ENCODE assay signal across 9 cellular contexts in the genomic region with DNA sequence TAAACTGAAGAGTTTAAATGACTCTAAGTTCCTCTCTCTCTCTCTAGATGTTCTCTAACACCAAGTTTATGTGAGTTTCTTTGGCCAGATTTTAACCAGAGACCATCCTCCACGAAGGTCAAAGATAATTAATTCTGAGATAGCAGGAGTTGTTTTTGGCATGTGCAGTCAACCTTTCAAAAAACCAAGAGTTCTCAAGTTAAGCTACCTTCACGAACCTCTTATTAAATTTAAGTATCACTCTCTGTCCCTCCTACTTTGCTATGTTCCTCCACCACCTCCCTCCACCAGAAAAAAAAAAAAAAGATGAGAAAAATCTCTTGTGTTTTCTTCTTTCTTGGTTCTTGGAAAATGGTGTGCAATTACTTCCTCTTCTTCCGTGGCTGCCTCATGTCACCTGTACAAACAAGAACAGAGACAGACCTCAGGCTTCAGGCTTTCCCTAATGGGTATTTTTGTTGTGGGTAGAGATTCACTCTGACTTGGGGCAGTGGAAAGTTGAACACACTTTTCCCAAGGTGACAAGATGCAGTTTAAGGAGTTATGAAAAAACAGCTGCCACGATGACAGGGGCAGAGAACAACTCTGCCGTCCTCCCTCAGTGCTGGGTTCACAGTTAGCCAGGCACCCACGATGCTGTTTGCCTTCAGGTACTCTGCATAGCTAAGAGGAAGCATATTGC.
DNase-seq lines count a peak whose midpoint lies in the region; ATAC-seq and TF ChIP-seq lines count a peak whose summit lies in the region.
"Had no signal": no experiment of that assay in that cellular context is flagged by ENCODE, and none has a peak within 500 bp of the region (broad histone marks: within the 10 kb centered on the region; RNA-seq: fewer than 3 reads in every experiment).

No MANE protein-coding gene starts in this region.

- no peaks in the 10 kb centered on the region for H3K27me3 ChIP-seq in tibial nerve

- peaks cover 0 to 20% (median 6%) of the 10 kb centered on the region in 4 donors for H3K4me1 ChIP-seq in tibial nerve

- DNase-seq in ELF-1 (ENCODE audit: low read depth, low spot score) (peak; percentile 6), NAMALWA (ENCODE audit: low spot score) (peak; percentile 12), SW 1271 (lab: John Stamatoyannopoulos, UW) (no peak), NCI-H748 (lab: John Stamatoyannopoulos, UW; ENCODE audit: unreplicated experiment) (no peak), NOMO-1 treated with dmso at 0.1 percent for 144 hours (lab: John Stamatoyannopoulos, UW; ENCODE audit: unreplicated experiment) (no peak), tibial nerve (ENCODE audit: low spot score in 2 of 2) (no peak)
- peak; percentile 47 for DNase-seq in activated naive CD8-positive, alpha-beta T cell treated with anti-CD3 and anti-CD28 coated beads, Interleukin-2, amount 50 U/mL, for 24 hours

- H3K27me3 Mint-ChIP-seq in activated naive CD8-positive, alpha-beta T cell treated with anti-CD3 and anti-CD28 coated beads, Interleukin-2, amount 50 U/mL, for 24 hours: no peaks in the 10 kb centered on the region

- ATAC-seq in GM21360 (IDR thresholded peaks at IDR 0.05; ENCODE audit: unreplicated experiment): peak; percentile 30
- ATAC-seq in activated naive CD8-positive, alpha-beta T cell treated with anti-CD3 and anti-CD28 coated beads, Interleukin-2, amount 50 U/mL, for 24 hours: peak; percentile 42

- no peak overlapping the region for H3K4me3 ChIP-seq in tibial nerve

- peak overlapping the region; percentile 50 for H3K4me3 Mint-ChIP-seq in activated naive CD8-positive, alpha-beta T cell treated with anti-CD3 and anti-CD28 coated beads, Interleukin-2, amount 50 U/mL, for 24 hours

- H3K36me3 Mint-ChIP-seq in activated naive CD8-positive, alpha-beta T cell treated with anti-CD3 and anti-CD28 coated beads, Interleukin-2, amount 50 U/mL, for 24 hours (ENCODE audit: low read depth): peaks cover 34% of the 10 kb centered on the region

- no peak for TF ChIP-seq EP300 in tibial nerve (IDR thresholded peaks at IDR 0.05)

- no peaks in the 10 kb centered on the region for H3K36me3 ChIP-seq in tibial nerve

- H3K9me3 ChIP-seq in tibial nerve: no peaks in the 10 kb centered on the region

- peaks cover 82% of the 10 kb centered on the region for H3K4me1 Mint-ChIP-seq in activated naive CD8-positive, alpha-beta T cell treated with anti-CD3 and anti-CD28 coated beads, Interleukin-2, amount 50 U/mL, for 24 hours

- H3K9me3 Mint-ChIP-seq in activated naive CD8-positive, alpha-beta T cell treated with anti-CD3 and anti-CD28 coated beads, Interleukin-2, amount 50 U/mL, for 24 hours: peaks cover 3% of the 10 kb centered on the region

- no peak for TF ChIP-seq POLR2A in tibial nerve (IDR thresholded peaks at IDR 0.05)

- H3K27ac Mint-ChIP-seq in activated naive CD8-positive, alpha-beta T cell treated with anti-CD3 and anti-CD28 coated beads, Interleukin-2, amount 50 U/mL, for 24 hours: peak overlapping the region; percentile 99

- no peak overlapping the region for H3K27ac ChIP-seq in tibial nerve
- H3K27ac ChIP-seq: epithelial cell of prostate had no signal

- no peak for TF ChIP-seq CTCF in tibial nerve (IDR thresholded peaks at IDR 0.05)

- 49 to 53% methylated on average over 6 of the region's 6 CpGs for WGBS in tibial nerve, 2 donors

Comparison
In these comparisons a context has a peak if more than half of its experiments do, and no peak if none do; other contexts are left out.
1. DNase-seq: peak in ELF-1 (single experiment), NAMALWA (single experiment) and activated naive CD8-positive, alpha-beta T cell treated with anti-CD3 and anti-CD28 coated beads, Interleukin-2, amount 50 U/mL, for 24 hours (single experiment); none in SW 1271 (0 of 2), NCI-H748 (single experiment), NOMO-1 treated with dmso at 0.1 percent for 144 hours (single experiment) and tibial nerve (0 of 2).